1 cellular context compared by ENCODE assay signal in the genomic region with DNA sequence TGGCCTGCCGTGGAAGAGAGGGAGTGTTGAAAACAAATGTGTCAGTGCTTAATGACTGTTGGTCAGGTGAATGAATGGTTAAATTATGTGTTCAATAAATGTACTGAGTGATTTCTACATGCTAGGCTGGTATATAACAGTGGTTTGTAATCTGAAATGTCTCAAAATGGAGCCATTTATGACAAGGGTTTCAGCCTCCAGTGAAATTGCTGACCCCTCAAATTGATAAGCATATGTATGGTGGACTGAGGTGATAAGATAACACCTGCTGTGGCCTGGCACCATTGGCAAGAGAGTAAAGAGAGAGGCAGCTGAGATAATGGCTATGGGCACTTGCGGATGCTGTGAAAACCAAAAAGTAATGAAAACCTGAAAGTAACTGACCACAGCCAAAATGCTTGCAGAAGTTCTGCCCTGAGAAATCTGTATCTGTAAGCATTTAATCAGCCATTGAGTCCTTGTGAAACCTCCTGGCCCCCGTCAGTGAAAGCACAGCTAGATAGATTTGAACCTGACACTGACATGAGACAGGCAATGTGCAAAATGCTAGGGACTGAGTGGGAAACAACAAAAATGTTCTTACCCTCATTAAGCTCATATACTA.
TF ChIP-seq lines count a peak whose summit lies in the region.

No MANE protein-coding gene starts in this region.

TF ChIP-seq in GM12878, 131 proteins besides CTCF, POLR2A, EP300 and RAD21 (continued from another document and continues in another):
- TF ChIP-seq, protein P1, sequence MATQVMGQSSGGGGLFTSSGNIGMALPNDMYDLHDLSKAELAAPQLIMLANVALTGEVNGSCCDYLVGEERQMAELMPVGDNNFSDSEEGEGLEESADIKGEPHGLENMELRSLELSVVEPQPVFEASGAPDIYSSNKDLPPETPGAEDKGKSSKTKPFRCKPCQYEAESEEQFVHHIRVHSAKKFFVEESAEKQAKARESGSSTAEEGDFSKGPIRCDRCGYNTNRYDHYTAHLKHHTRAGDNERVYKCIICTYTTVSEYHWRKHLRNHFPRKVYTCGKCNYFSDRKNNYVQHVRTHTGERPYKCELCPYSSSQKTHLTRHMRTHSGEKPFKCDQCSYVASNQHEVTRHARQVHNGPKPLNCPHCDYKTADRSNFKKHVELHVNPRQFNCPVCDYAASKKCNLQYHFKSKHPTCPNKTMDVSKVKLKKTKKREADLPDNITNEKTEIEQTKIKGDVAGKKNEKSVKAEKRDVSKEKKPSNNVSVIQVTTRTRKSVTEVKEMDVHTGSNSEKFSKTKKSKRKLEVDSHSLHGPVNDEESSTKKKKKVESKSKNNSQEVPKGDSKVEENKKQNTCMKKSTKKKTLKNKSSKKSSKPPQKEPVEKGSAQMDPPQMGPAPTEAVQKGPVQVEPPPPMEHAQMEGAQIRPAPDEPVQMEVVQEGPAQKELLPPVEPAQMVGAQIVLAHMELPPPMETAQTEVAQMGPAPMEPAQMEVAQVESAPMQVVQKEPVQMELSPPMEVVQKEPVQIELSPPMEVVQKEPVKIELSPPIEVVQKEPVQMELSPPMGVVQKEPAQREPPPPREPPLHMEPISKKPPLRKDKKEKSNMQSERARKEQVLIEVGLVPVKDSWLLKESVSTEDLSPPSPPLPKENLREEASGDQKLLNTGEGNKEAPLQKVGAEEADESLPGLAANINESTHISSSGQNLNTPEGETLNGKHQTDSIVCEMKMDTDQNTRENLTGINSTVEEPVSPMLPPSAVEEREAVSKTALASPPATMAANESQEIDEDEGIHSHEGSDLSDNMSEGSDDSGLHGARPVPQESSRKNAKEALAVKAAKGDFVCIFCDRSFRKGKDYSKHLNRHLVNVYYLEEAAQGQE (IDR thresholded peaks at IDR 0.05; ENCODE audit: low read depth, low read length) = no peak
- TF ChIP-seq, protein P2, sequence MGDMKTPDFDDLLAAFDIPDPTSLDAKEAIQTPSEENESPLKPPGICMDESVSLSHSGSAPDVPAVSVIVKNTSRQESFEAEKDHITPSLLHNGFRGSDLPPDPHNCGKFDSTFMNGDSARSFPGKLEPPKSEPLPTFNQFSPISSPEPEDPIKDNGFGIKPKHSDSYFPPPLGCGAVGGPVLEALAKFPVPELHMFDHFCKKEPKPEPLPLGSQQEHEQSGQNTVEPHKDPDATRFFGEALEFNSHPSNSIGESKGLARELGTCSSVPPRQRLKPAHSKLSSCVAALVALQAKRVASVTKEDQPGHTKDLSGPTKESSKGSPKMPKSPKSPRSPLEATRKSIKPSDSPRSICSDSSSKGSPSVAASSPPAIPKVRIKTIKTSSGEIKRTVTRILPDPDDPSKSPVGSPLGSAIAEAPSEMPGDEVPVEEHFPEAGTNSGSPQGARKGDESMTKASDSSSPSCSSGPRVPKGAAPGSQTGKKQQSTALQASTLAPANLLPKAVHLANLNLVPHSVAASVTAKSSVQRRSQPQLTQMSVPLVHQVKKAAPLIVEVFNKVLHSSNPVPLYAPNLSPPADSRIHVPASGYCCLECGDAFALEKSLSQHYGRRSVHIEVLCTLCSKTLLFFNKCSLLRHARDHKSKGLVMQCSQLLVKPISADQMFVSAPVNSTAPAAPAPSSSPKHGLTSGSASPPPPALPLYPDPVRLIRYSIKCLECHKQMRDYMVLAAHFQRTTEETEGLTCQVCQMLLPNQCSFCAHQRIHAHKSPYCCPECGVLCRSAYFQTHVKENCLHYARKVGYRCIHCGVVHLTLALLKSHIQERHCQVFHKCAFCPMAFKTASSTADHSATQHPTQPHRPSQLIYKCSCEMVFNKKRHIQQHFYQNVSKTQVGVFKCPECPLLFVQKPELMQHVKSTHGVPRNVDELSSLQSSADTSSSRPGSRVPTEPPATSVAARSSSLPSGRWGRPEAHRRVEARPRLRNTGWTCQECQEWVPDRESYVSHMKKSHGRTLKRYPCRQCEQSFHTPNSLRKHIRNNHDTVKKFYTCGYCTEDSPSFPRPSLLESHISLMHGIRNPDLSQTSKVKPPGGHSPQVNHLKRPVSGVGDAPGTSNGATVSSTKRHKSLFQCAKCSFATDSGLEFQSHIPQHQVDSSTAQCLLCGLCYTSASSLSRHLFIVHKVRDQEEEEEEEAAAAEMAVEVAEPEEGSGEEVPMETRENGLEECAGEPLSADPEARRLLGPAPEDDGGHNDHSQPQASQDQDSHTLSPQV (IDR thresholded peaks at IDR 0.05) = peak; percentile 97
- TF ChIP-seq BHLHE40 (IDR thresholded peaks at IDR 0.05; ENCODE audit: borderline replicate concordance in 1 of 2, low read depth in 2 of 2, low read length in 1 of 2) (peak; percentile 45 to 50; a peak in 3 of 4 replicates), WRNIP1 (IDR thresholded peaks at IDR 0.05; ENCODE audit: borderline replicate concordance, low read depth, low read length) (no peak), EGR1 (IDR thresholded peaks at IDR 0.05; ENCODE audit: borderline replicate concordance in 1 of 2, low read depth in 2 of 2, low read length in 2 of 2) (no peak), NR2C2 (IDR thresholded peaks at IDR 0.05; ENCODE audit: borderline replicate concordance, control insufficient read depth, insufficient read length, low read depth) (no peak), SUPT20H (IDR thresholded peaks at IDR 0.05; ENCODE audit: borderline replicate concordance, control insufficient read depth, low read depth, low read length) (no peak), NR2C1 (IDR thresholded peaks at IDR 0.05) (no peak), SIN3A (IDR thresholded peaks at IDR 0.05; ENCODE audit: low read depth, low read length) (no peak), ESRRA (IDR thresholded peaks at IDR 0.05; ENCODE audit: low read length) (no peak), TARDBP (IDR thresholded peaks at IDR 0.05; ENCODE audit: borderline replicate concordance) (no peak), RUNX3 (IDR thresholded peaks at IDR 0.05; ENCODE audit: low read length) (peak; percentile 95), LARP7 (IDR thresholded peaks at IDR 0.05) (no peak), ZBTB33 (IDR thresholded peaks at IDR 0.05) (no peak), IRF4 (IDR thresholded peaks at IDR 0.05; ENCODE audit: low read depth, low read length) (no peak), TAF1 (IDR thresholded peaks at IDR 0.05; ENCODE audit: borderline replicate concordance, low read depth, low read length) (peak; percentile 40; the same call in 1 of the 2 replicates), TCF12 (IDR thresholded peaks at IDR 0.05; ENCODE audit: low read depth, low read length) (peak; percentile 88; the same call in 1 of the 2 replicates), MYB (IDR thresholded peaks at IDR 0.05; ENCODE audit: borderline replicate concordance, low read depth, low read length) (no peak), PML (IDR thresholded peaks at IDR 0.05; ENCODE audit: low read length) (no peak), PRDM15 (CRISPR knock-in tag; IDR thresholded peaks at IDR 0.05) (0 out of 2 replicates have a peak, but pooled peaks have one; percentile 50), CHD4 (IDR thresholded peaks at IDR 0.05) (no peak), BRCA1 (IDR thresholded peaks at IDR 0.05; ENCODE audit: low read depth, low read length) (no peak), CBFB (IDR thresholded peaks at IDR 0.05; ENCODE audit: low read depth) (peak; percentile 77), IRF3 (IDR thresholded peaks at IDR 0.05) (no peak), FOXM1 (IDR thresholded peaks at IDR 0.05; ENCODE audit: low read depth, low read length) (peak; percentile 69; the same call in 1 of the 2 replicates), NFYA (IDR thresholded peaks at IDR 0.05; ENCODE audit: borderline replicate concordance, low read depth, low read length) (no peak)
- TF ChIP-seq, protein P3, sequence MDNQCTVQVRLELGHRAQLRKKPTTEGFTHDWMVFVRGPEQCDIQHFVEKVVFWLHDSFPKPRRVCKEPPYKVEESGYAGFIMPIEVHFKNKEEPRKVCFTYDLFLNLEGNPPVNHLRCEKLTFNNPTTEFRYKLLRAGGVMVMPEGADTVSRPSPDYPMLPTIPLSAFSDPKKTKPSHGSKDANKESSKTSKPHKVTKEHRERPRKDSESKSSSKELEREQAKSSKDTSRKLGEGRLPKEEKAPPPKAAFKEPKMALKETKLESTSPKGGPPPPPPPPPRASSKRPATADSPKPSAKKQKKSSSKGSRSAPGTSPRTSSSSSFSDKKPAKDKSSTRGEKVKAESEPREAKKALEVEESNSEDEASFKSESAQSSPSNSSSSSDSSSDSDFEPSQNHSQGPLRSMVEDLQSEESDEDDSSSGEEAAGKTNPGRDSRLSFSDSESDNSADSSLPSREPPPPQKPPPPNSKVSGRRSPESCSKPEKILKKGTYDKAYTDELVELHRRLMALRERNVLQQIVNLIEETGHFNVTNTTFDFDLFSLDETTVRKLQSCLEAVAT (IDR thresholded peaks at IDR 0.05) = peak; percentile 34; the same call in 1 of the 2 replicates
- TF ChIP-seq, protein P4, sequence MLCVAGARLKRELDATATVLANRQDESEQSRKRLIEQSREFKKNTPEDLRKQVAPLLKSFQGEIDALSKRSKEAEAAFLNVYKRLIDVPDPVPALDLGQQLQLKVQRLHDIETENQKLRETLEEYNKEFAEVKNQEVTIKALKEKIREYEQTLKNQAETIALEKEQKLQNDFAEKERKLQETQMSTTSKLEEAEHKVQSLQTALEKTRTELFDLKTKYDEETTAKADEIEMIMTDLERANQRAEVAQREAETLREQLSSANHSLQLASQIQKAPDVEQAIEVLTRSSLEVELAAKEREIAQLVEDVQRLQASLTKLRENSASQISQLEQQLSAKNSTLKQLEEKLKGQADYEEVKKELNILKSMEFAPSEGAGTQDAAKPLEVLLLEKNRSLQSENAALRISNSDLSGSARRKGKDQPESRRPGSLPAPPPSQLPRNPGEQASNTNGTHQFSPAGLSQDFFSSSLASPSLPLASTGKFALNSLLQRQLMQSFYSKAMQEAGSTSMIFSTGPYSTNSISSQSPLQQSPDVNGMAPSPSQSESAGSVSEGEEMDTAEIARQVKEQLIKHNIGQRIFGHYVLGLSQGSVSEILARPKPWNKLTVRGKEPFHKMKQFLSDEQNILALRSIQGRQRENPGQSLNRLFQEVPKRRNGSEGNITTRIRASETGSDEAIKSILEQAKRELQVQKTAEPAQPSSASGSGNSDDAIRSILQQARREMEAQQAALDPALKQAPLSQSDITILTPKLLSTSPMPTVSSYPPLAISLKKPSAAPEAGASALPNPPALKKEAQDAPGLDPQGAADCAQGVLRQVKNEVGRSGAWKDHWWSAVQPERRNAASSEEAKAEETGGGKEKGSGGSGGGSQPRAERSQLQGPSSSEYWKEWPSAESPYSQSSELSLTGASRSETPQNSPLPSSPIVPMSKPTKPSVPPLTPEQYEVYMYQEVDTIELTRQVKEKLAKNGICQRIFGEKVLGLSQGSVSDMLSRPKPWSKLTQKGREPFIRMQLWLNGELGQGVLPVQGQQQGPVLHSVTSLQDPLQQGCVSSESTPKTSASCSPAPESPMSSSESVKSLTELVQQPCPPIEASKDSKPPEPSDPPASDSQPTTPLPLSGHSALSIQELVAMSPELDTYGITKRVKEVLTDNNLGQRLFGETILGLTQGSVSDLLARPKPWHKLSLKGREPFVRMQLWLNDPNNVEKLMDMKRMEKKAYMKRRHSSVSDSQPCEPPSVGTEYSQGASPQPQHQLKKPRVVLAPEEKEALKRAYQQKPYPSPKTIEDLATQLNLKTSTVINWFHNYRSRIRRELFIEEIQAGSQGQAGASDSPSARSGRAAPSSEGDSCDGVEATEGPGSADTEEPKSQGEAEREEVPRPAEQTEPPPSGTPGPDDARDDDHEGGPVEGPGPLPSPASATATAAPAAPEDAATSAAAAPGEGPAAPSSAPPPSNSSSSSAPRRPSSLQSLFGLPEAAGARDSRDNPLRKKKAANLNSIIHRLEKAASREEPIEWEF (IDR thresholded peaks at IDR 0.05; ENCODE audit: insufficient replicate concordance, low read depth, low read length) = no peak
